In the genomic region with DNA sequence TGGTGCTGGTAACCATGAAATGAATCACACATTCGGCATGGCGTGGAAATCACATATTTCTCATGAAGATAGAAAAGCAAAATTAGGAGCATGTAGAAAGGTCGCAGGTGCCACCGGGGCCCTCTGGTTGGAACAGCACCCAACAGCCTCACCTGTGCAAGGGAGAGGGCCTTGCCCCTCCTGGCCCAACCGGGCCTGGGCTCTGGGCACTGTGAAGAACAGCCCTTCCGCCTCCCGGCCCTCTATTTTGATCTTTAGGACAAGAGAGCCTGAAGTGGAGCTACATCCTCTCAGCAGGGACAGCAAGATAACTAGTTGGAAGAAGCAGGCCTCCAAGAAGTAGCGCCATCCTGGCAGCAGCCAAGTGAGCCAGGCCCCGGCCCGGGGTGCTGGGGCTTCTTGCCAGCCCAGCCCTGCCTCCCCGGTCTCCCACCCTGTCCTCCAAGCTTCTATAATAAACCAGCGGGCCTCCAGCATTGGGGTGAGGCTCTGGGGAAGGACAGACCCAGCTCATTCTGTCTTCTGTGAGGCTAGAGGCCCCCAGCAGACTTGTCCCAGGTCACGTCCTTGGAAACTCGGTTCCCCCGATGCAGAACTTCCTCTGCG, we compare ENCODE assay signal across 1 cellular context.
TF ChIP-seq lines count a peak whose summit lies in the region.

No MANE protein-coding gene starts in this region.

TF ChIP-seq in GM23338, 12 proteins besides CTCF, POLR2A, EP300 and RAD21 (continued from another document):
- TF ChIP-seq ZNF462 (CRISPR knock-in tag; IDR thresholded peaks at IDR 0.05) (no peak), STAT1 (IDR thresholded peaks at IDR 0.05; ENCODE audit: unreplicated experiment) (no peak)
TF ChIP-seq in GM23338: peak in this region for 0.
